14 cellular contexts compared by ENCODE assay signal in the genomic region with DNA sequence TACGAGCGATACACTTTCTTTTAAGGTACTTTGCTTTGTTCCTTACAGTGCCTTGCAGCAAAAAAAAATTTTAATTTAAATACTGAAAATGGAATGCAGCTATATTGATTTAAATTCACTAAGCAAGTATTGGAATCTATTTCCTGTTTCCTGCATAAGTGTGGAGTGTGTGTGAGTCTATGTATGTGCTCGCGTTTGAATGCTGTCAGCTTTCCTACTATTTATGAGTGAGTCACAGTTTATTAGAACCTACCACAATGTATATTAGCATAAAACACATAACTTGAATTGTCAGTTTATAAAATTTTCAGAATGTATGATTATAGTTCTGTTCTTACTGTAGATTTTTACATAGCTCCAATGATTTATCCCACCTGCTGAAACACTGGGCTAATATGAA.
DNase-seq lines count a peak whose midpoint lies in the region; ATAC-seq and TF ChIP-seq lines count a peak whose summit lies in the region.
"Had no signal": no experiment of that assay in that cellular context is flagged by ENCODE, and none has a peak within 500 bp of the region (broad histone marks: within the 10 kb centered on the region; RNA-seq: fewer than 3 reads in every experiment).

No MANE protein-coding gene starts in this region.

- DNase-seq in HFFc6 (no peak), foreskin keratinocyte (peak; percentile 15 to 56), type B pancreatic cell (ENCODE audit: extremely low spot score, unreplicated experiment) (no peak), coronary artery (ENCODE audit: low spot score) (no peak), lower leg skin (ENCODE audit: low spot score in 2 of 2) (no peak), mesenteric fat pad (ENCODE audit: low spot score) (no peak)
- DNase-seq: NCI-H1092 treated with DMSO at 0.1 percent for 48 hours, NCI-H187, NCI-H446, NCI-H82, Peyer's patch had no signal

- 60 to 63% methylated on average over 4 of the region's 4 CpGs for WGBS in lower leg skin, 2 donors

- H3K4me1 ChIP-seq in foreskin keratinocyte = peaks cover 21% of the 10 kb centered on the region
- H3K4me1 ChIP-seq: BLaER1, Peyer's patch had no signal

- peak overlapping the region; percentile 10; the same call in 1 of the 2 replicates for H3K4me3 Mint-ChIP-seq in HFFc6
- peak overlapping the region in 2 of 5 experiments; percentile 28 to 42 for H3K4me3 Mint-ChIP-seq in brain
- no peak overlapping the region for H3K4me3 Mint-ChIP-seq in type B pancreatic cell

- ATAC-seq in foreskin keratinocyte = peak; percentile 88

- TF ChIP-seq CTCF in HFFc6 (IDR thresholded peaks at IDR 0.05) = no peak
- no peak for TF ChIP-seq CTCF in brain (conservative IDR thresholded peaks at IDR 0.05)
- no peak for TF ChIP-seq CTCF in foreskin keratinocyte (conservative IDR thresholded peaks at IDR 0.05)
- TF ChIP-seq CTCF in type B pancreatic cell (conservative IDR thresholded peaks at IDR 0.05) = no peak
- no peak for TF ChIP-seq CTCF in coronary artery (IDR thresholded peaks at IDR 0.05)
- TF ChIP-seq CTCF in lower leg skin (IDR thresholded peaks at IDR 0.05) = no peak

- H3K4me3 ChIP-seq in coronary artery = no peak overlapping the region
- H3K4me3 ChIP-seq in lower leg skin (ENCODE audit: low read depth, poor library complexity, severe bottlenecking) = no peak overlapping the region
- H3K4me3 ChIP-seq: BLaER1, Peyer's patch had no signal

- TF ChIP-seq POLR2A in lower leg skin (IDR thresholded peaks at IDR 0.05) = no peak

- H3K4me1 Mint-ChIP-seq in HFFc6 (ENCODE audit: low read depth) (peaks cover 61% of the 10 kb centered on the region), brain (peaks cover 64% of the 10 kb centered on the region), type B pancreatic cell (ENCODE audit: unreplicated experiment) (peaks cover 29% of the 10 kb centered on the region)

- H3K27ac Mint-ChIP-seq in HFFc6 (peak overlapping the region; percentile 68), brain (peak overlapping the region; percentile 64 to 93 (median 82)), type B pancreatic cell (peak overlapping the region; percentile 39)

- intact Hi-C loops in lower leg skin (cut with DNase I; ENCODE audit: low total_unique reads) = no loop called here

- no peaks in the 10 kb centered on the region for H3K27me3 ChIP-seq in foreskin keratinocyte
- H3K27me3 ChIP-seq: BLaER1, Peyer's patch had no signal

- no peaks in the 10 kb centered on the region for H3K27me3 Mint-ChIP-seq in HFFc6 (ENCODE audit: insufficient read depth)
- H3K27me3 Mint-ChIP-seq in brain = peaks cover 10% of the 10 kb centered on the region
- H3K27me3 Mint-ChIP-seq in type B pancreatic cell = peaks cover 9% of the 10 kb centered on the region

- no peaks in the 10 kb centered on the region for H3K9me3 Mint-ChIP-seq in HFFc6
- peaks cover 0 to 5% (median 2%) of the 10 kb centered on the region in 5 experiments for H3K9me3 Mint-ChIP-seq in brain
- H3K9me3 Mint-ChIP-seq in type B pancreatic cell = no peaks in the 10 kb centered on the region

- peaks cover 4% of the 10 kb centered on the region; the same call in 1 of the 2 replicates for H3K36me3 Mint-ChIP-seq in HFFc6 (ENCODE audit: low read depth)
- H3K36me3 Mint-ChIP-seq in brain = no peaks in the 10 kb centered on the region
- H3K36me3 Mint-ChIP-seq in type B pancreatic cell = no peaks in the 10 kb centered on the region

- H3K27ac ChIP-seq in foreskin keratinocyte (peak overlapping the region; percentile 20), coronary artery (no peak overlapping the region)
- H3K27ac ChIP-seq: BLaER1, KMS-11, Peyer's patch had no signal

Comparison
In these comparisons a context has a peak if more than half of its experiments do, and no peak if none do; other contexts are left out.
1. DNase-seq: peak in foreskin keratinocyte (2 of 2); none in HFFc6 (single experiment), type B pancreatic cell (single experiment), coronary artery (single experiment), lower leg skin (0 of 2) and mesenteric fat pad (single experiment).
2. Peak in every context shown above with its lines, with median percentiles within 50 percentile points of each other: H3K27ac Mint-ChIP-seq.